ENCODE assay signal across 8 cellular contexts in the genomic region with DNA sequence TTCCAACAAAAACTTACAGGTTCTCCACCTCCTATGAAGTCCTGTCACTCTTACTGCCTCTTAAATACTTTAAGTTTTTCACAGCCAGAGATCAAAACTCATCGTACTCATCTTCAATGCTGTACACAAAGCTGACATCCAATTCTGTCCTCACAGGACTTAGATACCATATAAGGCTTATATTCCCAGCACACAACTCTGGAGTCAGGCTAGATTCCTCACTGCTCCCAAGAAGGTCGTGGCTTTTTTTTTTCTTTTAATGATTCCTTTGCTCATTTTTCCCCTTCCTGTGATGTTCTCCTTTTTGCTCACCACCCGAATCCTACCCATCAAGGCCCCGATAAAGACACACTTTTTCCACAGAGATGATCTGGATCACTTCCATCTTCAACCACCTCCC. TPM values are rescaled to one million over a fixed set of nuclear protein-coding genes. Genes with fewer than 3 reads are reported as not detected.
DNase-seq lines count a peak whose midpoint lies in the region; ATAC-seq and TF ChIP-seq lines count a peak whose summit lies in the region.

No MANE protein-coding gene starts in this region.

- H3K9me3 Mint-ChIP-seq in CD8-positive, alpha-beta T cell: no peaks in the 10 kb centered on the region
- no peaks in the 10 kb centered on the region for H3K9me3 Mint-ChIP-seq in endothelial cell (ENCODE audit: unreplicated experiment)
- H3K9me3 Mint-ChIP-seq in osteocyte (ENCODE audit: unreplicated experiment): no peaks in the 10 kb centered on the region

- no peak for DNase-seq in CD8-positive, alpha-beta T cell
- DNase-seq in OCI-LY7 (ENCODE audit: low spot score) (no peak), endothelial cell (ENCODE audit: low spot score) (no peak), osteocyte (ENCODE audit: extremely low spot score, unreplicated experiment) (no peak), lower leg skin (ENCODE audit: low spot score in 2 of 2) (no peak), NOMO-1 treated with DMSO at 0.1 percent for 48 hours (lab: John Stamatoyannopoulos, UW; ENCODE audit: unreplicated experiment) (no peak), NCI-H446 treated with DMSO at 0.1 percent for 48 hours (lab: John Stamatoyannopoulos, UW) (no peak)
- DNase-seq in stimulated activated CD4-positive, alpha-beta T cell treated with anti-CD3 and anti-CD28 coated beads, Interleukin-4, amount 100 ng/mL, for 4 hours: no peak

- H3K27me3 Mint-ChIP-seq in CD8-positive, alpha-beta T cell (ENCODE audit: low read depth): no peaks in the 10 kb centered on the region
- H3K27me3 Mint-ChIP-seq in endothelial cell (ENCODE audit: unreplicated experiment) (peaks cover 2% of the 10 kb centered on the region), osteocyte (ENCODE audit: unreplicated experiment) (no peaks in the 10 kb centered on the region)

- BruUV-seq in OCI-LY7 (replicated peaks; lab: Mats Ljungman, UMichigan): no TSS peak

- H2AFZ ChIP-seq in OCI-LY7 (ENCODE audit: low read length): no peak overlapping the region

- no peaks in the 10 kb centered on the region for H3K9me2 ChIP-seq in OCI-LY7 (ENCODE audit: insufficient read depth, low read length)

- H3K4me1 ChIP-seq in CD8-positive, alpha-beta T cell (ENCODE audit: insufficient read depth, low read length): peaks cover 46% of the 10 kb centered on the region
- H3K4me1 ChIP-seq in OCI-LY7 (ENCODE audit: insufficient read depth, low read length, poor library complexity, severe bottlenecking): peaks cover 31% of the 10 kb centered on the region

- intact Hi-C loops in CD8-positive, alpha-beta T cell (cut with DNase I, micrococcal nuclease): loop anchor here (5.0 to 10.0 kb wide), 4 partner anchors 76 to 1601 kb away; partner anchors contain the start of gene PIGA (in 2 of the 2)
- intact Hi-C loops in OCI-LY7 (cut with micrococcal nuclease; ENCODE audit: unreplicated experiment) (loop anchor here (5.0 to 10.0 kb wide), 5 partner anchors 36 to 776 kb away; partner anchors contain the start of gene GEMIN8), lower leg skin (cut with DNase I; ENCODE audit: low total_unique reads) (loop anchor here (10.0 kb wide), 1 partner anchor 69 kb away; no protein-coding TSS in a partner anchor)

- peak overlapping the region; percentile 99 for H3K27ac Mint-ChIP-seq in CD8-positive, alpha-beta T cell
- H3K27ac Mint-ChIP-seq in endothelial cell (ENCODE audit: unreplicated experiment): peak overlapping the region; percentile 76
- H3K27ac Mint-ChIP-seq in osteocyte (ENCODE audit: unreplicated experiment): peak overlapping the region; percentile 93

- H3K27ac ChIP-seq in CD8-positive, alpha-beta T cell (ENCODE audit: low read depth, low read length): peak overlapping the region; percentile 93
- H3K27ac ChIP-seq in OCI-LY7 (ENCODE audit: low read depth, low read length, poor library complexity, severe bottlenecking): peak overlapping the region; percentile 99

- H3K79me2 ChIP-seq in OCI-LY7 (ENCODE audit: insufficient read depth, low read depth, low read length): peaks cover 86% of the 10 kb centered on the region

- H3K4me2 ChIP-seq in OCI-LY7 (ENCODE audit: low read length): peak overlapping the region; percentile 86

- 14 to 42% methylated on average over 4 of the region's 4 CpGs for WGBS in lower leg skin, 2 donors

- POLR2A ChIA-PET in CD8-positive, alpha-beta T cell (lab: Charles Lee): interaction anchor here (1.7 to 2.8 kb wide), 4 partner anchors 8 to 45 kb away, joined by 7 to 21 read pairs (median 17); partner anchors contain the start of gene RAB9A
- POLR2A ChIA-PET in OCI-LY7 (lab: Charles Lee): interaction anchor here (0.5 to 5.6 kb wide), 9 partner anchors 10 to 948 kb away, joined by 3 to 52 read pairs (median 8); partner anchors contain the start of genes GEMIN8 and RAB9A

- H3K4me3 Mint-ChIP-seq in CD8-positive, alpha-beta T cell: peak overlapping the region; percentile 97
- H3K4me3 Mint-ChIP-seq in endothelial cell (ENCODE audit: unreplicated experiment) (peak overlapping the region; percentile 91), osteocyte (ENCODE audit: unreplicated experiment) (peak overlapping the region; percentile 90)

- TF ChIP-seq POLR2A in lower leg skin (IDR thresholded peaks at IDR 0.05): no peak

- peaks cover 61% of the 10 kb centered on the region for H3K4me1 Mint-ChIP-seq in CD8-positive, alpha-beta T cell (ENCODE audit: low read depth)
- peaks cover 16% of the 10 kb centered on the region for H3K4me1 Mint-ChIP-seq in endothelial cell (ENCODE audit: unreplicated experiment)
- H3K4me1 Mint-ChIP-seq in osteocyte (ENCODE audit: unreplicated experiment): peaks cover 11% of the 10 kb centered on the region

- H4K20me1 ChIP-seq in OCI-LY7 (ENCODE audit: insufficient read depth, low read length): no peaks in the 10 kb centered on the region

- CTCF ChIA-PET in CD8-positive, alpha-beta T cell (lab: Charles Lee): interaction anchor here (1.4 kb wide), 1 partner anchor 15 kb away, joined by 3 read pairs; no protein-coding TSS in a partner anchor
- CTCF ChIA-PET in OCI-LY7 (lab: Charles Lee; ENCODE audit: unreplicated experiment): interaction anchor here (1.4 kb wide), 1 partner anchor 34 kb away, joined by 3 read pairs; no protein-coding TSS in a partner anchor

- ATAC-seq in CD8-positive, alpha-beta T cell: no peak

- no peak for TF ChIP-seq CTCF in CD8-positive, alpha-beta T cell (IDR thresholded peaks at IDR 0.05)
- TF ChIP-seq CTCF in OCI-LY7 (conservative IDR thresholded peaks at IDR 0.05; ENCODE audit: low read length) (no peak), endothelial cell (IDR thresholded peaks at IDR 0.05; ENCODE audit: unreplicated experiment) (no peak), osteocyte (IDR thresholded peaks at IDR 0.05) (no peak), lower leg skin (IDR thresholded peaks at IDR 0.05) (no peak)

- no peaks in the 10 kb centered on the region for H3K27me3 ChIP-seq in CD8-positive, alpha-beta T cell (ENCODE audit: insufficient read depth, low read length)

- H3K9me3 ChIP-seq in CD8-positive, alpha-beta T cell (ENCODE audit: low read length): no peaks in the 10 kb centered on the region
- no peaks in the 10 kb centered on the region for H3K9me3 ChIP-seq in OCI-LY7 (ENCODE audit: low read length)

- H3K36me3 Mint-ChIP-seq in CD8-positive, alpha-beta T cell: peaks cover 47% of the 10 kb centered on the region
- H3K36me3 Mint-ChIP-seq in endothelial cell (ENCODE audit: low read depth, unreplicated experiment) (peaks cover 3% of the 10 kb centered on the region), osteocyte (ENCODE audit: unreplicated experiment) (peaks cover 5% of the 10 kb centered on the region)

- peak overlapping the region; percentile 62 for H3K4me3 ChIP-seq in CD8-positive, alpha-beta T cell (ENCODE audit: low read depth, low read length)
- H3K4me3 ChIP-seq in OCI-LY7 (ENCODE audit: low read depth, low read length, poor library complexity, severe bottlenecking) (peak overlapping the region; percentile 85), lower leg skin (ENCODE audit: low read depth, poor library complexity, severe bottlenecking) (no peak overlapping the region)

- H3K36me3 ChIP-seq in CD8-positive, alpha-beta T cell (ENCODE audit: insufficient read depth, low read length): no peaks in the 10 kb centered on the region
- peaks cover 39% of the 10 kb centered on the region for H3K36me3 ChIP-seq in OCI-LY7 (ENCODE audit: insufficient read depth, low read length)

RNA-seq across cellular contexts. Expression of gene TRAPPC2, which starts 0.9 kb away (rescaled TPM):
- total RNA-seq in CD8-positive, alpha-beta T cell: 10 to 100 TPM; 20.5 to 24.6 TPM
- 16.4 and 22.2 TPM in 2 replicates for total RNA-seq in OCI-LY7 (2014; rRNA removed; shearing (Covaris generic))
- total RNA-seq in OCI-LY7 (2022) (27.0 and 32.3 TPM in 2 replicates), endothelial cell (ENCODE audit: unreplicated experiment) (12.4 TPM), osteocyte (14.7 and 14.8 TPM in 2 replicates), lower leg skin (10 to 100 TPM; 12.6 to 16.1 (median 14.9) TPM)

RNA-seq across cellular contexts. Expression of gene OFD1, which starts 1.0 kb away (rescaled TPM):
- 10 to 100 TPM; 49.2 to 56.7 TPM for total RNA-seq in CD8-positive, alpha-beta T cell
- total RNA-seq in OCI-LY7 (2014; rRNA removed; shearing (Covaris generic)): 60.7 and 71.0 TPM in 2 replicates
- 64.7 and 69.8 TPM in 2 replicates for total RNA-seq in OCI-LY7 (2022)
- 17.7 TPM for total RNA-seq in endothelial cell (ENCODE audit: unreplicated experiment)
- total RNA-seq in osteocyte: 15.2 and 17.3 TPM in 2 replicates
- total RNA-seq in lower leg skin: 10 to 100 TPM; 20.0 to 69.6 (median 27.5) TPM

RNA-seq across cellular contexts. Expression of gene RAB9A, which starts 44.6 kb away (rescaled TPM):
- 10 to 100 TPM; 19.4 to 21.5 TPM for total RNA-seq in CD8-positive, alpha-beta T cell
- total RNA-seq in OCI-LY7 (2014; rRNA removed; shearing (Covaris generic)): 11.2 and 14.1 TPM in 2 replicates
- total RNA-seq in OCI-LY7 (2022): 9.4 and 11.7 TPM in 2 replicates
- 11.2 TPM for total RNA-seq in endothelial cell (ENCODE audit: unreplicated experiment)
- total RNA-seq in osteocyte: 25.6 and 32.9 TPM in 2 replicates
- 10 to 100 TPM; 44.6 to 70.5 (median 56.0) TPM for total RNA-seq in lower leg skin
